Comparison of ENCODE assay signal across 9 cellular contexts in the genomic region with DNA sequence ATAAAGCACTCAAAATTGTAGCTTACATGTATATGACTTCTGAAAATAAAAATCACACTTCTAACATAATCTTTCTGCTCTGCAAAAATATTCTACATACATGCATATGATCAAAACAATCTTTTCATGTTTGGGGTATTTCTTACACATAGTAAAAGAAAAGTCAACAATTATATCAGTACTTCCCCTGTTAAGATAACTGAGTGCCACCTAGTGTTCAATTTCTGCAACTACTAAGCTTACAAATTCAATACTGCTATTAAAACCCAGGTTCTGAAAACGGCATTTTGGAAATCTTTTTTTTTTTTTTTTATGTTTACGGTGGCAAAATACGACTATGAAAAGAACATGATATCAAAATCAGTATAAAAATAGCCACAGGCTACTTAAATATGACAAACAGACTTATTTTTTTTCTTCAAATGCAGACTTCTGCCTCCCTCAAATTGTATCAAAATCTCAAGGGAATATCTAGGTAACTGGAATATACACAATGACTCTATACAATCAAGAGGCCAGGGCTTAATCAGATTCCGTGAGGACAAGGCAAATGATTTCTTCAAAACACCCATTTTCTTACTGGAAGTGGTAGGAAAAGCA. TPM values are rescaled to one million over a fixed set of nuclear protein-coding genes. Genes with fewer than 3 reads are reported as not detected.
DNase-seq lines count a peak whose midpoint lies in the region; ATAC-seq, FAIRE-seq and TF ChIP-seq lines count a peak whose summit lies in the region.
"Not testable (repeated sequence)": the region's sequence is repeated elsewhere in the genome, so short reads cannot be mapped to it uniquely, and the experiment has no call there.
"Had no signal": no experiment of that assay in that cellular context is flagged by ENCODE, and none has a peak within 500 bp of the region (broad histone marks: within the 10 kb centered on the region; RNA-seq: fewer than 3 reads in every experiment).

No MANE protein-coding gene starts in this region.

- H3K4me1 ChIP-seq in H9 (ENCODE audit: insufficient read depth, low read length); mammary epithelial cell (ENCODE audit: insufficient read depth, low read length); heart left ventricle: not testable (repeated sequence)

- not testable (repeated sequence) for H4K91ac ChIP-seq in H9 (ENCODE audit: insufficient read length, low read depth, low read length)

- not testable (repeated sequence) for H3K4me2 ChIP-seq in H9 (ENCODE audit: insufficient read depth, insufficient read length, low read length); mammary epithelial cell (ENCODE audit: insufficient read depth, low read depth, low read length)
- H3K4me2 ChIP-seq in SU-DHL-6 (ENCODE audit: low read depth, low read length, poor library complexity, severe bottlenecking), result peak overlapping the region; percentile 46

- TF ChIP-seq CTCF in H9 (conservative IDR thresholded peaks at IDR 0.05) (peak; percentile 55), SU-DHL-6 (IDR thresholded peaks at IDR 0.05; ENCODE audit: insufficient read depth, low read length, poor library complexity, severe bottlenecking) (peak; percentile 16), mammary epithelial cell (conservative IDR thresholded peaks at IDR 0.05 in 1 of 2, IDR thresholded peaks at IDR 0.05 in 1 of 2; ENCODE audit: extremely low read depth in 1 of 2, insufficient read depth in 1 of 2, low read depth in 1 of 2, low read length in 2 of 2) (peak in 1 of 2 donors; percentile 27), heart left ventricle (IDR thresholded peaks at IDR 0.05) (peak; percentile 34 to 56 (median 50)), nephron (IDR thresholded peaks at IDR 0.05; ENCODE audit: unreplicated experiment in 3 of 3) (peak; percentile 23 to 43 (median 37))

- CTCF ChIA-PET in mammary epithelial cell (lab: Charles Lee; ENCODE audit: low non-redundant PET), result not testable (repeated sequence)

- FAIRE-seq in G401.6 (lab: Jason Lieb, UNC), result peak; percentile 94

- not testable (repeated sequence) for H2AK5ac ChIP-seq in H9 (ENCODE audit: insufficient read length, low read length)

- H3K79me2 ChIP-seq in H9 (ENCODE audit: insufficient read depth, low read length); SU-DHL-6 (ENCODE audit: insufficient read depth, low read length); mammary epithelial cell (ENCODE audit: insufficient read depth, low read length): not testable (repeated sequence)

- H3K9me2 ChIP-seq in SU-DHL-6 (replicated peaks; ENCODE audit: insufficient read depth, low read length), result not testable (repeated sequence)

- not testable (repeated sequence) for H3K18ac ChIP-seq in H9 (ENCODE audit: insufficient read length, low read depth, low read length)

- not testable (repeated sequence) for H4K20me1 ChIP-seq in H9 (ENCODE audit: control insufficient read depth, insufficient read depth, insufficient read length); SU-DHL-6 (ENCODE audit: low read depth, low read length); mammary epithelial cell (ENCODE audit: insufficient read depth, low read length)

- H3T11ph ChIP-seq in H9 (ENCODE audit: low read length), result not testable (repeated sequence)

- not testable (repeated sequence) for H3K4ac ChIP-seq in H9 (ENCODE audit: low read depth, low read length)

- not testable (repeated sequence) for H3K9me3 ChIP-seq in H9 (ENCODE audit: control insufficient read depth, low read depth, low read length); SU-DHL-6 (ENCODE audit: insufficient read depth, low read length); mammary epithelial cell (replicated peaks; ENCODE audit: insufficient read depth, low read length); heart left ventricle

- not testable (repeated sequence) for H3K27me3 Mint-ChIP-seq in H9 (ENCODE audit: low read depth); nephron (ENCODE audit: low read depth)

- not testable (repeated sequence) for H3F3A ChIP-seq in SU-DHL-6 (ENCODE audit: insufficient read depth)

- TF ChIP-seq POLR2A in heart left ventricle (IDR thresholded peaks at IDR 0.05), result not testable (repeated sequence)

- H3K27ac Mint-ChIP-seq in H9, nephron: not testable (repeated sequence)

- H3K4me3 ChIP-seq in SU-DHL-6 (ENCODE audit: insufficient read depth, low read length, poor library complexity, severe bottlenecking); mammary epithelial cell (replicated peaks in 1 of 3; ENCODE audit: insufficient read depth in 1 of 3, low read depth in 2 of 3, low read length in 3 of 3); heart left ventricle: not testable (repeated sequence)

- H3K27me3 ChIP-seq in H9 (ENCODE audit: insufficient read depth, low read length); SU-DHL-6 (ENCODE audit: low read length); mammary epithelial cell (ENCODE audit: insufficient read depth, low read length): not testable (repeated sequence)
- peaks cover 0 to 16% (median 5%) of the 10 kb centered on the region in 9 donors for H3K27me3 ChIP-seq in heart left ventricle

- H3K4me3 Mint-ChIP-seq in H9, nephron: not testable (repeated sequence)

- not testable (repeated sequence) for H2AFZ ChIP-seq in H9 (ENCODE audit: low read length); SU-DHL-6 (ENCODE audit: low read depth, low read length, severe bottlenecking); mammary epithelial cell (ENCODE audit: low read depth, low read length)

- H3K23ac ChIP-seq in H9 (ENCODE audit: insufficient read length, low read depth, low read length), result not testable (repeated sequence)

- not testable (repeated sequence) for DNase-seq in H9, mammary epithelial cell, heart left ventricle
- DNase-seq in NCI-H1694 (lab: John Stamatoyannopoulos, UW), result peak; percentile 22

- not testable (repeated sequence) for H3K36me3 ChIP-seq in SU-DHL-6 (ENCODE audit: low read length); mammary epithelial cell (ENCODE audit: insufficient read depth, low read length); heart left ventricle

- H3K79me1 ChIP-seq in H9 (ENCODE audit: insufficient read depth, low read depth, low read length, poor library complexity, severe bottlenecking), result not testable (repeated sequence)

- BruUV-seq in mammary epithelial cell (replicated peaks; lab: Mats Ljungman, UMichigan), result TSS peak; percentile 70

- not testable (repeated sequence) for H3K27ac ChIP-seq in H9 (ENCODE audit: insufficient read length, low read depth, low read length); SU-DHL-6 (ENCODE audit: low read depth, low read length); mammary epithelial cell (ENCODE audit: insufficient read depth, low read depth, low read length); heart left ventricle

- not testable (repeated sequence) for H3K14ac ChIP-seq in H9 (ENCODE audit: insufficient read depth, low read length)

- intact Hi-C loops in mammary epithelial cell (cut with micrococcal nuclease); heart left ventricle (cut with DNase I): not testable (repeated sequence)

- not testable (repeated sequence) for H2BK15ac ChIP-seq in H9 (ENCODE audit: low read depth, low read length)

- not testable (repeated sequence) for H2BK20ac ChIP-seq in H9 (ENCODE audit: low read depth, low read length, poor library complexity, severe bottlenecking)

- not testable (repeated sequence) for H2BK5ac ChIP-seq in H9 (ENCODE audit: insufficient read length, low read length)

- not testable (repeated sequence) for H2BK12ac ChIP-seq in H9 (ENCODE audit: insufficient read length, low read depth, low read length)

- H3K9me3 Mint-ChIP-seq in H9, nephron: not testable (repeated sequence)

- ATAC-seq in heart left ventricle, result not testable (repeated sequence)

- H4K8ac ChIP-seq in H9 (replicated peaks; ENCODE audit: insufficient read length, low read depth, low read length), result not testable (repeated sequence)

- H3K36me3 Mint-ChIP-seq in H9 (ENCODE audit: insufficient read depth in 1 of 3, low read depth in 3 of 3); nephron (ENCODE audit: low read depth): not testable (repeated sequence)

- H2BK120ac ChIP-seq in H9 (ENCODE audit: low read depth, low read length, poor library complexity, severe bottlenecking), result not testable (repeated sequence)

- not testable (repeated sequence) for H3K4me1 Mint-ChIP-seq in H9, nephron

- WGBS in H9 (ENCODE audit: extremely low coverage, insufficient read length, low lambda C conversion rate), result no CpG with 5 or more reads among the region's 4 CpGs
- WGBS in mammary epithelial cell (ENCODE audit: low coverage, missing lambda C conversion rate), result 0% methylated on average over 4 of the region's 4 CpGs
- WGBS in heart left ventricle, 4 donors, result 0 to 4% (median 0%) methylated on average over 1 to 4 of the region's 4 CpGs

- dilution Hi-C loops in mammary epithelial cell (cut with HindIII; ENCODE audit: low sequenced_read_pairs), result not testable (repeated sequence)

- in situ Hi-C loops in mammary epithelial cell (cut with MboI; ENCODE audit: low sequenced_read_pairs in 2 of 2), result not testable (repeated sequence)

- H3K23me2 ChIP-seq in H9 (ENCODE audit: insufficient read length, low read depth, low read length, poor library complexity, severe bottlenecking), result not testable (repeated sequence)

- H3K56ac ChIP-seq in H9 (ENCODE audit: insufficient read length, low read depth, low read length), result not testable (repeated sequence)

- H3K9ac ChIP-seq in H9 (ENCODE audit: extremely low read depth, insufficient read length, low read length); SU-DHL-6 (ENCODE audit: low read length); mammary epithelial cell (ENCODE audit: insufficient read depth, low read length): not testable (repeated sequence)

- H4K5ac ChIP-seq in H9 (ENCODE audit: insufficient read length, low read depth, low read length), result not testable (repeated sequence)

RNA-seq across cellular contexts. Expression of a gene that starts 18.1 kb away (rescaled TPM):
- total RNA-seq in H9 (2021), result 1,874 and 2,051 TPM in 2 replicates
- 1,000 to 10,000 TPM in 1 of 2 donors, under 1 TPM in 1; under 0.01 to 1,042 TPM for total RNA-seq in mammary epithelial cell
- not detected for polyA plus RNA-seq in mammary epithelial cell
- under 0.01 TPM for polyA minus RNA-seq in mammary epithelial cell
- total RNA-seq in heart left ventricle, result 1,000 to 10,000 TPM in 6 of 9 donors, 100 to 1,000 TPM in 1, not detected in 2; 364 to 3,776 (median 2,470) TPM
- polyA plus RNA-seq in heart left ventricle, result not detected
- total RNA-seq: LHCN-M2 had no signal
- polyA plus RNA-seq: small intestine had no signal

RNA-seq across cellular contexts. Expression of a gene that starts 55.5 kb away (rescaled TPM):
- total RNA-seq in H9 (2021) (1,874 and 2,051 TPM in 2 replicates), mammary epithelial cell (1,000 to 10,000 TPM in 1 of 2 donors, under 1 TPM in 1; under 0.01 to 1,042 TPM), heart left ventricle (1,000 to 10,000 TPM in 6 of 9 donors, 100 to 1,000 TPM in 1, not detected in 2; 364 to 3,776 (median 2,470) TPM)
- polyA plus RNA-seq in mammary epithelial cell (not detected), heart left ventricle (not detected)
- under 0.01 TPM for polyA minus RNA-seq in mammary epithelial cell
- total RNA-seq: LHCN-M2 had no signal
- polyA plus RNA-seq: small intestine had no signal
